Comparison of ENCODE assay signal across 22 cellular contexts in genomic region chr10:123766761-123767160, GRCh38.
"Had no signal": no experiment of that assay in that cellular context is flagged by ENCODE, and none has a peak within 500 bp of the region (broad histone marks: within the 10 kb centered on the region; RNA-seq: fewer than 3 reads in every experiment).

No MANE protein-coding gene starts in this region.

- DNase-seq: activated gamma-delta T cell treated with Interleukin-2 at 50 U/mL for 16 hours; activated T-cell treated with anti-CD3 and anti-CD28 coated beads, Interleukin-2, amount 50 U/mL, for 1 hour; brain microvascular endothelial cell; dorsolateral prefrontal cortex; heart right ventricle; lower lobe of right lung; naive thymus-derived CD4-positive, alpha-beta T cell; spleen; stimulated activated CD4-positive, alpha-beta T cell treated with anti-CD3 and anti-CD28 coated beads, Interleukin-4, amount 100 ng/mL, for 1 hour; stimulated activated naive CD4-positive, alpha-beta T cell; substantia nigra; T-helper 9 cell; thyroid gland had no signal

- ATAC-seq: heart right ventricle; left lobe of liver; lower lobe of right lung; naive thymus-derived CD4-positive, alpha-beta T cell; sciatic nerve; WTC11 had no signal

- H3K4me1 Mint-ChIP-seq: activated naive CD4-positive, alpha-beta T cell treated with anti-CD3 and anti-CD28 coated beads, Interleukin-2, amount 50 U/mL, for 24 hours; central memory CD8-positive, alpha-beta T cell; naive thymus-derived CD4-positive, alpha-beta T cell; neural crest cell had no signal

- H3K36me3 Mint-ChIP-seq: activated naive CD4-positive, alpha-beta T cell treated with anti-CD3 and anti-CD28 coated beads, Interleukin-2, amount 50 U/mL, for 24 hours; naive thymus-derived CD4-positive, alpha-beta T cell; WTC11 had no signal

- H3K4me3 Mint-ChIP-seq: activated naive CD4-positive, alpha-beta T cell treated with anti-CD3 and anti-CD28 coated beads, Interleukin-2, amount 50 U/mL, for 24 hours; central memory CD8-positive, alpha-beta T cell; naive thymus-derived CD4-positive, alpha-beta T cell; neural crest cell; WTC11 had no signal

- H3K36me3 ChIP-seq: brain microvascular endothelial cell, colonic mucosa, heart right ventricle, lower lobe of right lung, thyroid gland had no signal

- H3K27me3 ChIP-seq: ascending aorta, brain microvascular endothelial cell, colonic mucosa, esophagus muscularis mucosa, thyroid gland had no signal

- H3K9me3 ChIP-seq: ascending aorta, colonic mucosa, esophagus muscularis mucosa, heart right ventricle, lower lobe of right lung, spleen, thyroid gland had no signal

- H3K27ac Mint-ChIP-seq: activated naive CD4-positive, alpha-beta T cell treated with anti-CD3 and anti-CD28 coated beads, Interleukin-2, amount 50 U/mL, for 24 hours; naive thymus-derived CD4-positive, alpha-beta T cell; WTC11 had no signal

- H3K9me3 Mint-ChIP-seq: central memory CD8-positive, alpha-beta T cell; neural crest cell; WTC11 had no signal

- H3K4me1 ChIP-seq: ascending aorta, colonic mucosa, heart right ventricle, lower lobe of right lung, spleen, thyroid gland had no signal

- H3K4me3 ChIP-seq: ascending aorta, colonic mucosa, dorsolateral prefrontal cortex, esophagus muscularis mucosa, heart right ventricle, lower lobe of right lung, spleen, thyroid gland had no signal

- H3K27ac ChIP-seq: ascending aorta, brain microvascular endothelial cell, colonic mucosa, dorsolateral prefrontal cortex, esophagus muscularis mucosa, heart right ventricle, lower lobe of right lung, spleen, thyroid gland had no signal
